Comparison of ENCODE assay signal across 8 cellular contexts in genomic region chr16:47460301-47460754, GRCh38. TPM values are rescaled to one million over a fixed set of nuclear protein-coding genes. Genes with fewer than 3 reads are reported as not detected.
A peak's percentile ranks its signal among the peaks of the same experiment; 100 is the strongest.
DNase-seq lines count a peak whose midpoint lies in the region; ATAC-seq and TF ChIP-seq lines count a peak whose summit lies in the region.

No MANE protein-coding gene starts in this region.

- H3K36me3 ChIP-seq in BLaER1 treated with 17β-estradiol and CSF1 and Interleukin-3, amounts not matched to agents 10 nM and 100 nM: peaks cover 20 to 37% (median 31%) of the 10 kb centered on the region in 11 experiments
- H3K36me3 ChIP-seq in HUES48 (ENCODE audit: control insufficient read depth, insufficient read depth, low read length) (peaks cover 15% of the 10 kb centered on the region), breast epithelium (no peaks in the 10 kb centered on the region), lower lobe of right lung (peaks cover 6% of the 10 kb centered on the region), uterus (no peaks in the 10 kb centered on the region)

- H3K4me1 ChIP-seq in BLaER1 treated with 17β-estradiol and CSF1 and Interleukin-3, amounts not matched to agents 10 nM and 100 nM: peaks cover 46 to 76% (median 60%) of the 10 kb centered on the region in 10 experiments
- peaks cover 21% of the 10 kb centered on the region for H3K4me1 ChIP-seq in HUES48 (ENCODE audit: control insufficient read depth, insufficient read depth, low read length)
- H3K4me1 ChIP-seq in breast epithelium: peaks cover 4 to 23% of the 10 kb centered on the region in 2 donors
- H3K4me1 ChIP-seq in lower lobe of right lung: peaks cover 52% of the 10 kb centered on the region
- H3K4me1 ChIP-seq in uterus: peaks cover 0 to 19% of the 10 kb centered on the region in 2 donors

- peak overlapping the region; percentile 89 to 98 (median 96) for H3K9ac ChIP-seq in BLaER1 treated with 17β-estradiol and CSF1 and Interleukin-3, amounts not matched to agents 10 nM and 100 nM
- peak overlapping the region; percentile 93 for H3K9ac ChIP-seq in HUES48 (ENCODE audit: low read depth, low read length)

- peak overlapping the region; percentile 89 to 98 (median 95) for H3K27ac ChIP-seq in BLaER1 treated with 17β-estradiol and CSF1 and Interleukin-3, amounts not matched to agents 10 nM and 100 nM
- H3K27ac ChIP-seq in HUES48 (ENCODE audit: low read depth, low read length) (peak overlapping the region; percentile 99), breast epithelium (peak overlapping the region; percentile 95 to 96), lower lobe of right lung (peak overlapping the region; percentile 99), uterus (peak overlapping the region; percentile 89 to 99)

- H3K4me3 ChIP-seq in BLaER1 treated with 17β-estradiol and CSF1 and Interleukin-3, amounts not matched to agents 10 nM and 100 nM: peak overlapping the region; percentile 80 to 98 (median 86)
- H3K4me3 ChIP-seq in HUES48 (ENCODE audit: low read depth, low read length) (peak overlapping the region; percentile 83), breast epithelium (peak overlapping the region; percentile 79 to 92 (median 89)), lower lobe of right lung (peak overlapping the region; percentile 89), uterus (peak overlapping the region; percentile 81 to 91)

- H4K20me1 ChIP-seq in BLaER1 treated with 17β-estradiol and CSF1 and Interleukin-3, amounts not matched to agents 10 nM and 100 nM: peaks cover 0 to 11% (median 0%) of the 10 kb centered on the region in 11 experiments; a peak in 3 of 22 replicates

- ATAC-seq in lower lobe of right lung: peak in 1 of 2 donors; percentile 25
- ATAC-seq in HG02840 (IDR thresholded peaks at IDR 0.05; ENCODE audit: low FRiP score, unreplicated experiment): no peak

- TF ChIP-seq POLR2A in breast epithelium (IDR thresholded peaks at IDR 0.05) (no peak), uterus (IDR thresholded peaks at IDR 0.05) (no peak)

- intact Hi-C loops in breast epithelium (cut with DNase I; ENCODE audit: low total_unique reads) (no loop called here), lower lobe of right lung (cut with DNase I) (no loop called here), uterus (cut with DNase I; ENCODE audit: low total_unique reads) (no loop called here)

- no peak for DNase-seq in breast epithelium (ENCODE audit: low spot score in 2 of 2)
- no peak for DNase-seq in lower lobe of right lung
- no peak for DNase-seq in uterus
- DNase-seq in GM19240 (ENCODE audit: insufficient read length, low spot score): no peak
- no peak for DNase-seq in globus pallidus (ENCODE audit: low spot score)

- TF ChIP-seq CTCF in breast epithelium (IDR thresholded peaks at IDR 0.05): no peak
- no peak for TF ChIP-seq CTCF in lower lobe of right lung (IDR thresholded peaks at IDR 0.05)
- no peak for TF ChIP-seq CTCF in uterus (IDR thresholded peaks at IDR 0.05)

- no peaks in the 10 kb centered on the region for H3K27me3 ChIP-seq in BLaER1 treated with 17β-estradiol and CSF1 and Interleukin-3, amounts not matched to agents 10 nM and 100 nM
- H3K27me3 ChIP-seq in HUES48 (ENCODE audit: control insufficient read depth, insufficient read depth, low read length) (no peaks in the 10 kb centered on the region), breast epithelium (no peaks in the 10 kb centered on the region), lower lobe of right lung (ENCODE audit: low read depth) (no peaks in the 10 kb centered on the region), uterus (no peaks in the 10 kb centered on the region)

- peak overlapping the region; percentile 87 to 99 (median 95) for H3K4me2 ChIP-seq in BLaER1 treated with 17β-estradiol and CSF1 and Interleukin-3, amounts not matched to agents 10 nM and 100 nM

- no peaks in the 10 kb centered on the region for H3K9me3 ChIP-seq in BLaER1 treated with 17β-estradiol and CSF1 and Interleukin-3, amounts not matched to agents 10 nM and 100 nM (replicated peaks in 1 of 11)
- H3K9me3 ChIP-seq in HUES48 (ENCODE audit: control insufficient read depth, insufficient read depth, low read length) (no peaks in the 10 kb centered on the region), breast epithelium (no peaks in the 10 kb centered on the region), lower lobe of right lung (no peaks in the 10 kb centered on the region), uterus (no peaks in the 10 kb centered on the region)

RNA-seq across cellular contexts. Expression of gene ITFG1, which starts 0.5 kb away (rescaled TPM):
- total RNA-seq in breast epithelium (10 to 100 TPM; 42.3 to 55.2 (median 53.4) TPM), lower lobe of right lung (50.0 TPM), uterus (10 to 100 TPM; 47.5 to 97.5 (median 67.2) TPM)

RNA-seq across cellular contexts. Expression of gene PHKB, which starts 0.8 kb away (rescaled TPM):
- total RNA-seq in breast epithelium: 100 to 1,000 TPM in 1 of 3 donors, 10 to 100 TPM in 2; 77.9 to 111 (median 78.3) TPM
- total RNA-seq in lower lobe of right lung: 95.1 TPM
- 100 to 1,000 TPM in 2 of 4 donors, 10 to 100 TPM in 2; 62.0 to 164 (median 111) TPM for total RNA-seq in uterus
